8 cellular contexts compared by ENCODE assay signal in genomic region chr12:68364893-68365725, GRCh38. TPM values are rescaled to one million over a fixed set of nuclear protein-coding genes. Genes with fewer than 3 reads are reported as not detected.
DNase-seq lines count a peak whose midpoint lies in the region; ATAC-seq, FAIRE-seq and TF ChIP-seq lines count a peak whose summit lies in the region.

No MANE protein-coding gene starts in this region.

- H3K4me3 Mint-ChIP-seq in activated CD8-positive, alpha-beta memory T cell treated with anti-CD3 and anti-CD28 coated beads, Interleukin-2, amount 10 ng/mL, durations not matched to agents 7 days and 5 days, result peak overlapping the region; percentile 75

- peak overlapping the region; percentile 94 for H3K27ac Mint-ChIP-seq in activated CD8-positive, alpha-beta memory T cell treated with anti-CD3 and anti-CD28 coated beads, Interleukin-2, amount 10 ng/mL, durations not matched to agents 7 days and 5 days

- intact Hi-C loops in endothelial cell of umbilical vein (cut with micrococcal nuclease), result loop anchor here (1.0 kb wide), 2 partner anchors 41 to 245 kb away; partner anchors contain the start of gene RAP1B

- no peaks in the 10 kb centered on the region for H3K9me3 Mint-ChIP-seq in activated CD8-positive, alpha-beta memory T cell treated with anti-CD3 and anti-CD28 coated beads, Interleukin-2, amount 10 ng/mL, durations not matched to agents 7 days and 5 days (ENCODE audit: low read depth)

- peaks cover 60% of the 10 kb centered on the region for H3K4me1 Mint-ChIP-seq in activated CD8-positive, alpha-beta memory T cell treated with anti-CD3 and anti-CD28 coated beads, Interleukin-2, amount 10 ng/mL, durations not matched to agents 7 days and 5 days

- H3K9me3 ChIP-seq in endothelial cell of umbilical vein (replicated peaks; ENCODE audit: control insufficient read depth, insufficient read depth, low read length), result no peaks in the 10 kb centered on the region

- peaks cover 3% of the 10 kb centered on the region for H3K36me3 Mint-ChIP-seq in activated CD8-positive, alpha-beta memory T cell treated with anti-CD3 and anti-CD28 coated beads, Interleukin-2, amount 10 ng/mL, durations not matched to agents 7 days and 5 days

- no peaks in the 10 kb centered on the region for H3K79me2 ChIP-seq in endothelial cell of umbilical vein (ENCODE audit: control insufficient read depth, insufficient read depth, low read length)

- POLR2A ChIA-PET in endothelial cell of umbilical vein (lab: Charles Lee), result interaction anchor here (0.9 to 1.3 kb wide), 2 partner anchors 33 to 40 kb away, joined by 3 read pairs; partner anchors contain the start of gene MDM1

- TF ChIP-seq POLR2A in endothelial cell of umbilical vein (IDR thresholded peaks at IDR 0.05; ENCODE audit: low read depth, low read length), result peak; percentile 52

- ATAC-seq in HG03025 (IDR thresholded peaks at IDR 0.05; ENCODE audit: low FRiP score, unreplicated experiment), result peak; percentile 92
- ATAC-seq in activated CD8-positive, alpha-beta memory T cell treated with anti-CD3 and anti-CD28 coated beads, Interleukin-2, amount 10 ng/mL, durations not matched to agents 7 days and 5 days, result peak; percentile 95

- H4K20me1 ChIP-seq in endothelial cell of umbilical vein (replicated peaks; ENCODE audit: control insufficient read depth, extremely low read depth, insufficient read depth, low read length), result no peaks in the 10 kb centered on the region

- peak; percentile 88 for FAIRE-seq in endothelial cell of umbilical vein (lab: Jason Lieb, UNC)

- BruUV-seq in endothelial cell of umbilical vein (replicated peaks; lab: Mats Ljungman, UMichigan), result no TSS peak

- TF ChIP-seq CTCF in endothelial cell of umbilical vein (IDR thresholded peaks at IDR 0.05; ENCODE audit: extremely low read depth in 1 of 2, insufficient read depth in 1 of 2, low read depth in 1 of 2, low read length in 2 of 2), result no peak

- DNase-seq in NCI-H748 (lab: John Stamatoyannopoulos, UW; ENCODE audit: unreplicated experiment) (peak; percentile 47), NCI-H748 treated with DMSO at 0.1 percent for 48 hours (lab: John Stamatoyannopoulos, UW) (no peak), NOMO-1 (lab: John Stamatoyannopoulos, UW; ENCODE audit: unreplicated experiment in 2 of 2) (peak; percentile 96 to 99), endothelial cell of umbilical vein (ENCODE audit: low read depth, low spot score) (peak; percentile 90), midbrain (lab: John Stamatoyannopoulos, UW) (peak; percentile 26)
- DNase-seq in activated CD8-positive, alpha-beta memory T cell treated with anti-CD3 and anti-CD28 coated beads, Interleukin-2, amount 10 ng/mL, durations not matched to agents 7 days and 5 days, result peak; percentile 98
- DNase-seq in stimulated activated CD8-positive, alpha-beta memory T cell treated with anti-CD3 and anti-CD28 coated beads, Interleukin-15, amount 100 ng/mL, for 4 hours (ENCODE audit: low read depth in 2 of 2), result peak; percentile 65 to 71

- dilution Hi-C loops in endothelial cell of umbilical vein (cut with MboI; ENCODE audit: extremely low pct_ligation_motif_present, low sequenced_read_pairs), result no loop called here

- no peaks in the 10 kb centered on the region for H3K27me3 Mint-ChIP-seq in activated CD8-positive, alpha-beta memory T cell treated with anti-CD3 and anti-CD28 coated beads, Interleukin-2, amount 10 ng/mL, durations not matched to agents 7 days and 5 days

- H3K4me2 ChIP-seq in endothelial cell of umbilical vein (ENCODE audit: insufficient read depth, low read length), result peak overlapping the region; percentile 83

- H3K27me3 ChIP-seq in endothelial cell of umbilical vein (ENCODE audit: control insufficient read depth in 2 of 2, insufficient read depth in 2 of 2, low read length in 2 of 2), result peaks cover 2 to 3% of the 10 kb centered on the region in 2 experiments

- H3K36me3 ChIP-seq in endothelial cell of umbilical vein (ENCODE audit: control insufficient read depth in 2 of 2, extremely low read depth in 1 of 2, insufficient read depth in 2 of 2, low read length in 2 of 2), result no peaks in the 10 kb centered on the region

- no peaks in the 10 kb centered on the region for H3K9me1 ChIP-seq in endothelial cell of umbilical vein (replicated peaks; ENCODE audit: control insufficient read depth, extremely low read depth, insufficient read depth, low read length)

- peaks cover 11% of the 10 kb centered on the region for H3K4me1 ChIP-seq in endothelial cell of umbilical vein (ENCODE audit: control insufficient read depth, extremely low read depth, insufficient read depth, low read length)

- H3K27ac ChIP-seq in endothelial cell of umbilical vein (ENCODE audit: insufficient read depth, low read depth, low read length), result peak overlapping the region; percentile 54

- CTCF ChIA-PET in activated CD8-positive, alpha-beta memory T cell treated with anti-CD3 and anti-CD28 coated beads, Interleukin-2, amount 10 ng/mL, durations not matched to agents 7 days and 5 days (lab: Charles Lee), result interaction anchor here (0.6 to 1.8 kb wide), 9 partner anchors 9 to 281 kb away, joined by 3 to 6 read pairs (median 3); no protein-coding TSS in a partner anchor
- CTCF ChIA-PET in endothelial cell of umbilical vein (lab: Charles Lee), result interaction anchor here (1.0 to 1.3 kb wide), 4 partner anchors 8 to 247 kb away, joined by 3 to 4 read pairs (median 4); partner anchors contain the start of gene RAP1B

- H3K9ac ChIP-seq in endothelial cell of umbilical vein (replicated peaks; ENCODE audit: extremely low read depth, insufficient read depth, low read length), result peak overlapping the region; percentile 42

- H2AFZ ChIP-seq in endothelial cell of umbilical vein (ENCODE audit: low read depth, low read length), result peak overlapping the region; percentile 92

- H3K4me3 ChIP-seq in endothelial cell of umbilical vein (replicated peaks in 1 of 3; ENCODE audit: insufficient read depth in 1 of 3, low read depth in 1 of 3, low read length in 3 of 3), result peak overlapping the region; percentile 4 to 31 (median 29)

TF ChIP-seq in endothelial cell of umbilical vein, 7 proteins besides CTCF, POLR2A, EP300 and RAD21:
- TF ChIP-seq MAX (IDR thresholded peaks at IDR 0.05; ENCODE audit: insufficient read depth, insufficient read length) (no peak), POLR2AphosphoS5 (IDR thresholded peaks at IDR 0.05; ENCODE audit: insufficient read depth, low read depth, low read length) (peak; percentile 30), GATA2 (IDR thresholded peaks at IDR 0.05; ENCODE audit: insufficient read depth, insufficient read length, low read depth, low read length) (peak; percentile 39), EZH2 (IDR thresholded peaks at IDR 0.05; ENCODE audit: borderline replicate concordance, low read depth, low read length, severe bottlenecking) (no peak), JUN (IDR thresholded peaks at IDR 0.05; ENCODE audit: borderline replicate concordance, insufficient read depth, insufficient read length, low read depth) (no peak)
TF ChIP-seq in endothelial cell of umbilical vein: peak in this region for 2.

RNA-seq across cellular contexts. Expression of gene MDM1, which starts 32.9 kb away (rescaled TPM):
- total RNA-seq in activated CD8-positive, alpha-beta memory T cell treated with anti-CD3 and anti-CD28 coated beads, Interleukin-2, amount 10 ng/mL, durations not matched to agents 7 days and 5 days, result 10 to 100 TPM; 22.2 to 27.6 TPM
- 12.5 and 14.4 TPM in 2 replicates for total RNA-seq in endothelial cell of umbilical vein
- polyA plus RNA-seq in endothelial cell of umbilical vein, result 2.9 and 4.3 TPM in 2 replicates
- polyA plus RNA-seq in endothelial cell of umbilical vein (2011; cell fraction: cytosol; rRNA removed), result 3.7 and 4.5 TPM in 2 replicates
- polyA plus RNA-seq in endothelial cell of umbilical vein (2011; cell fraction: nucleus; rRNA removed), result 41.9 and 62.1 TPM in 2 replicates
- 8.4 and 8.7 TPM in 2 replicates for polyA plus RNA-seq in endothelial cell of umbilical vein (2012)
- 3.8 and 4.2 TPM in 2 replicates for polyA minus RNA-seq in endothelial cell of umbilical vein
- polyA minus RNA-seq in endothelial cell of umbilical vein (2011; cell fraction: cytosol; rRNA and poly(A)+ RNA removed), result 6.7 TPM
- polyA minus RNA-seq in endothelial cell of umbilical vein (2011; cell fraction: nucleus; rRNA and poly(A)+ RNA removed), result 15.0 and 28.1 TPM in 2 replicates
